ENCODE assay signal across 14 cellular contexts in genomic region chr2:134705861-134706586, GRCh38. TPM values are rescaled to one million over a fixed set of nuclear protein-coding genes. Genes with fewer than 3 reads are reported as not detected.
A peak's percentile ranks its signal among the peaks of the same experiment; 100 is the strongest.
DNase-seq lines count a peak whose midpoint lies in the region; ATAC-seq and TF ChIP-seq lines count a peak whose summit lies in the region.
"Had no signal": no experiment of that assay in that cellular context is flagged by ENCODE, and none has a peak within 500 bp of the region (broad histone marks: within the 10 kb centered on the region; RNA-seq: fewer than 3 reads in every experiment).

No MANE protein-coding gene starts in this region.

- no peaks in the 10 kb centered on the region for H3K36me3 ChIP-seq in BLaER1
- no peaks in the 10 kb centered on the region for H3K36me3 ChIP-seq in CD8-positive, alpha-beta memory T cell (ENCODE audit: insufficient read depth, low read length)
- H3K36me3 ChIP-seq in Peyer's patch: no peaks in the 10 kb centered on the region

- H3K9me3 Mint-ChIP-seq in CD8-positive, alpha-beta memory T cell: peaks cover 0 to 4% (median 0%) of the 10 kb centered on the region in 5 donors
- no peaks in the 10 kb centered on the region for H3K9me3 Mint-ChIP-seq in T-cell

- H3K27me3 ChIP-seq in BLaER1 (no peaks in the 10 kb centered on the region), Peyer's patch (no peaks in the 10 kb centered on the region)
- peaks cover 3% of the 10 kb centered on the region for H3K27me3 ChIP-seq in CD8-positive, alpha-beta memory T cell (ENCODE audit: insufficient read depth, low read length, poor library complexity, severe bottlenecking)

- H3K4me1 ChIP-seq in BLaER1 (peaks cover 20% of the 10 kb centered on the region), Peyer's patch (peaks cover 0 to 7% (median 0%) of the 10 kb centered on the region in 4 donors)
- H3K4me1 ChIP-seq in CD8-positive, alpha-beta memory T cell (ENCODE audit: insufficient read depth, low read length): peaks cover 18% of the 10 kb centered on the region

- H3K4me1 Mint-ChIP-seq in CD8-positive, alpha-beta memory T cell: peaks cover 25 to 28% (median 25%) of the 10 kb centered on the region in 3 donors
- H3K4me1 Mint-ChIP-seq in T-cell: peaks cover 23 to 28% (median 26%) of the 10 kb centered on the region in 3 donors

- H3K36me3 Mint-ChIP-seq in CD8-positive, alpha-beta memory T cell: peaks cover 0 to 9% (median 0%) of the 10 kb centered on the region in 3 donors
- H3K36me3 Mint-ChIP-seq in T-cell: no peaks in the 10 kb centered on the region

- peak in 1 of 4 experiments; percentile 33 for ATAC-seq in T-cell (replicated peaks in 1 of 4)
- ATAC-seq: esophagus mucosa, mucosa of descending colon had no signal

- no peak for TF ChIP-seq POLR2A in Peyer's patch (IDR thresholded peaks at IDR 0.05)

- POLR2A ChIA-PET in CD8-positive, alpha-beta memory T cell (lab: Charles Lee): no interaction called here
- POLR2A ChIA-PET in T-cell (lab: Charles Lee): no interaction called here

- DNase-seq in CD8-positive, alpha-beta memory T cell: no peak
- DNase-seq in T-cell (no peak), left kidney (ENCODE audit: low read depth, low spot score) (peak; percentile 55), Peyer's patch (no peak), NCI-H526 treated with DMSO at 0.1 percent for 48 hours (lab: John Stamatoyannopoulos, UW) (no peak), foreskin fibroblast (no peak)
- DNase-seq: MM.1S; mucosa of descending colon; NCI-H510A; Right ventricle myocardium superior; stimulated activated CD4-positive, alpha-beta T cell treated with anti-CD3 and anti-CD28 coated beads, Interleukin-4, amount 100 ng/mL, for 1 hour had no signal

- H3K9me3 ChIP-seq in BLaER1: no peaks in the 10 kb centered on the region
- no peaks in the 10 kb centered on the region for H3K9me3 ChIP-seq in CD8-positive, alpha-beta memory T cell (ENCODE audit: low read length)
- no peaks in the 10 kb centered on the region for H3K9me3 ChIP-seq in Peyer's patch
- H3K9me3 ChIP-seq: mucosa of descending colon had no signal

- peak overlapping the region in 4 of 8 donors; percentile 15 to 54 (median 40) for H3K27ac Mint-ChIP-seq in CD8-positive, alpha-beta memory T cell
- H3K27ac Mint-ChIP-seq in T-cell: no peak overlapping the region

- peaks cover 27 to 76% of the 10 kb centered on the region in 2 donors for H3K27me3 Mint-ChIP-seq in CD8-positive, alpha-beta memory T cell
- peaks cover 35 to 53% of the 10 kb centered on the region in 2 donors for H3K27me3 Mint-ChIP-seq in T-cell

- TF ChIP-seq CTCF in Peyer's patch (IDR thresholded peaks at IDR 0.05) (no peak), foreskin fibroblast (IDR thresholded peaks at IDR 0.05; ENCODE audit: low read depth, low read length) (no peak)

- H3K27ac ChIP-seq in BLaER1 (no peak overlapping the region), Peyer's patch (no peak overlapping the region)
- H3K27ac ChIP-seq in CD8-positive, alpha-beta memory T cell (ENCODE audit: low read depth, low read length): no peak overlapping the region

- peak overlapping the region in 6 of 7 donors; percentile 5 to 85 (median 50) for H3K4me3 Mint-ChIP-seq in CD8-positive, alpha-beta memory T cell
- peak overlapping the region; percentile 49 to 77 (median 55) for H3K4me3 Mint-ChIP-seq in T-cell

- H4K20me1 ChIP-seq in BLaER1: no peaks in the 10 kb centered on the region

- CTCF ChIA-PET in CD8-positive, alpha-beta memory T cell (lab: Charles Lee): no interaction called here
- CTCF ChIA-PET in T-cell (lab: Charles Lee): no interaction called here

- H3K4me2 ChIP-seq in BLaER1: peak overlapping the region; percentile 76

- H3K9ac ChIP-seq in BLaER1: no peak overlapping the region

- H3K4me3 ChIP-seq in BLaER1 (no peak overlapping the region), Peyer's patch (no peak overlapping the region), foreskin fibroblast (ENCODE audit: low read depth in 1 of 2, low read length in 2 of 2) (no peak overlapping the region)
- H3K4me3 ChIP-seq in CD8-positive, alpha-beta memory T cell (ENCODE audit: low read length): peak overlapping the region; percentile 9
- H3K4me3 ChIP-seq: mucosa of descending colon had no signal

RNA-seq across cellular contexts. Expression of gene TMEM163, which starts 12.8 kb away (rescaled TPM):
- not detected for total RNA-seq in CD8-positive, alpha-beta memory T cell
- polyA plus RNA-seq in CD8-positive, alpha-beta memory T cell: 0.45 TPM
- under 1 TPM; 0.18 to 0.73 (median 0.35) TPM for total RNA-seq in T-cell
- total RNA-seq in Peyer's patch: 1 to 10 TPM in 1 of 4 donors, not detected in 3; 1.7 TPM
- total RNA-seq: bronchial epithelial cell had no signal
